ENCODE assay signal across 21 cellular contexts in the genomic region with DNA sequence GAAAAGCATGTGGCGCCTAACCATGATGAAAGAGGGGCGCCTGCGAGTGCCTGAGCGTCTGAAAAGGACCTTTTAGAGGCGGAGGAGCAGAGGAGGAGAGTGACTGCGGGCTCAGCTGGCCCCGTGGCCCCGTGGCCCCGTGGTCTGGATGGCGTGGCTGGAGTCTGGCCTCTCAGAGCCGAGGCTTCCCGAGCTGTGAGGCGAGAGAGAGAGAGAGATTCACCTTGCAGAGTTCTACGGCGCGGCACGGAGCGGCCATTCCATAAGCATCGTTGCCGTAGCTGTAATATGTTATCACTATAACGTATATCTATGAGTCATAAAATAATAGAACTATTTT. TPM values are rescaled to one million over a fixed set of nuclear protein-coding genes. Genes with fewer than 3 reads are reported as not detected.
"Had no signal": no experiment of that assay in that cellular context is flagged by ENCODE, and none has a peak within 500 bp of the region (broad histone marks: within the 10 kb centered on the region; RNA-seq: fewer than 3 reads in every experiment).

No MANE protein-coding gene starts in this region.

- H3K36me3 ChIP-seq: right atrium auricular region, stomach had no signal

- H3K4me3 ChIP-seq: right atrium auricular region, stomach had no signal

- FAIRE-seq: frontal cortex, small intestine had no signal

- H3K27me3 ChIP-seq: right atrium auricular region, stomach had no signal

- H3K9me3 ChIP-seq: right atrium auricular region, stomach had no signal

- DNase-seq: activated CD4-positive, alpha-beta T cell treated with anti-CD3 and anti-CD28 coated beads, Interleukin-2, amount 50 U/mL, for 1 hour; activated CD4-positive, CD25-positive, alpha-beta regulatory T cell treated with anti-CD3 and anti-CD28 coated beads, Interleukin-2, amount 50 U/mL, for 72 hours; activated CD8-positive, alpha-beta memory T cell treated with anti-CD3 and anti-CD28 coated beads, Interleukin-2, amount 50 U/mL, for 4 hours; activated effector memory CD4-positive, alpha-beta T cell treated with Interleukin-2 at 50 U/mL for 16 hours; activated naive CD4-positive, alpha-beta T cell treated with anti-CD3 and anti-CD28 coated beads, Interleukin-2, amount 10 ng/mL, durations not matched to agents 7 days and 5 days; activated naive CD8-positive, alpha-beta T cell treated with anti-CD3 and anti-CD28 coated beads, Interleukin-2, amount 50 U/mL, for 24 hours; activated T-cell treated with anti-CD3 and anti-CD28 coated beads, Interleukin-2, amount 50 U/mL, for 48 hours; anterior cingulate cortex; cortex of kidney; effector CD4-positive, alpha-beta T cell; occipital lobe; small intestine; stimulated activated CD4-positive, alpha-beta T cell treated with anti-CD3 and anti-CD28 coated beads, Interleukin-4, amount 100 ng/mL, for 24 hours; stomach had no signal

- ATAC-seq: activated naive CD8-positive, alpha-beta T cell treated with anti-CD3 and anti-CD28 coated beads, Interleukin-2, amount 50 U/mL, for 24 hours; stimulated activated effector memory CD8-positive, alpha-beta T cell treated with anti-CD3 and anti-CD28 coated beads, Interleukin-12 subunit alpha, Interleukin-12 subunit beta, amount 100 ng/mL, for 72 hours had no signal

- H3K27ac ChIP-seq: right atrium auricular region, stomach, VCaP had no signal

RNA-seq across cellular contexts. Expression of gene RNU6ATAC, which starts 55.3 kb away (rescaled TPM):
- total RNA-seq: frontal cortex, kidney epithelial cell, lower leg skin, occipital lobe, right atrium auricular region, stomach had no signal
- polyA plus RNA-seq: esophagus, small intestine, stomach had no signal
